1 cellular context compared by ENCODE assay signal in the genomic region with DNA sequence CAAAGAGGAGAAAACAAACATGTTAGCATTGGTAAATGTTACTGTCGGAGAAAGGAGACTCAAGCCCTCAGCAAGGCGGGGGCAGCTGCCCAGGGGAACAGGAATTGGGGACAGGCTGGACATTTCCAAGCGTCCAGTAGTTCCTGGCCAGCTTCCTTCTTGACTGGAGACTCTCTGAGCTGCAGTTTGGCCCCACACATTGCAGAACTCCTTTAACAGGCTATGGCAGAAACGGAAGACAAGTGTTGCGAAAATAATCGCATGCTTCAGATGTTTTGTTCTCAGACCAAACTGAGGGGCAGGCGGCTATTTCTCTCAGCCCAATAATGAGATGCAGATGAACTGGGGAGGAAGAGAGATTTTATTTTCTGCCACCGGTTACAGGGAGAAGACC.
A peak's percentile ranks its signal among the peaks of the same experiment; 100 is the strongest.
TF ChIP-seq lines count a peak whose summit lies in the region.

No MANE protein-coding gene starts in this region.

TF ChIP-seq in IMR-90, 13 proteins besides CTCF, POLR2A, EP300 and RAD21:
- TF ChIP-seq BHLHE40 (IDR thresholded peaks at IDR 0.05; ENCODE audit: low read depth, low read length) (no peak), RFX5 (IDR thresholded peaks at IDR 0.05; ENCODE audit: low read depth, low read length) (no peak), MAZ (IDR thresholded peaks at IDR 0.05; ENCODE audit: borderline replicate concordance, low read depth, low read length) (no peak), CEBPB (IDR thresholded peaks at IDR 0.05; ENCODE audit: low read depth, low read length) (peak; percentile 34; the same call in 1 of the 2 replicates), RCOR1 (IDR thresholded peaks at IDR 0.05; ENCODE audit: insufficient replicate concordance, low read length) (no peak), MAFK (IDR thresholded peaks at IDR 0.05; ENCODE audit: low read depth, low read length) (no peak)
- TF ChIP-seq, protein P1, sequence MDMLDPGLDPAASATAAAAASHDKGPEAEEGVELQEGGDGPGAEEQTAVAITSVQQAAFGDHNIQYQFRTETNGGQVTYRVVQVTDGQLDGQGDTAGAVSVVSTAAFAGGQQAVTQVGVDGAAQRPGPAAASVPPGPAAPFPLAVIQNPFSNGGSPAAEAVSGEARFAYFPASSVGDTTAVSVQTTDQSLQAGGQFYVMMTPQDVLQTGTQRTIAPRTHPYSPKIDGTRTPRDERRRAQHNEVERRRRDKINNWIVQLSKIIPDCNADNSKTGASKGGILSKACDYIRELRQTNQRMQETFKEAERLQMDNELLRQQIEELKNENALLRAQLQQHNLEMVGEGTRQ (IDR thresholded peaks at IDR 0.05; ENCODE audit: low read depth, low read length) = no peak
